ENCODE assay signal across 9 cellular contexts in the genomic region with DNA sequence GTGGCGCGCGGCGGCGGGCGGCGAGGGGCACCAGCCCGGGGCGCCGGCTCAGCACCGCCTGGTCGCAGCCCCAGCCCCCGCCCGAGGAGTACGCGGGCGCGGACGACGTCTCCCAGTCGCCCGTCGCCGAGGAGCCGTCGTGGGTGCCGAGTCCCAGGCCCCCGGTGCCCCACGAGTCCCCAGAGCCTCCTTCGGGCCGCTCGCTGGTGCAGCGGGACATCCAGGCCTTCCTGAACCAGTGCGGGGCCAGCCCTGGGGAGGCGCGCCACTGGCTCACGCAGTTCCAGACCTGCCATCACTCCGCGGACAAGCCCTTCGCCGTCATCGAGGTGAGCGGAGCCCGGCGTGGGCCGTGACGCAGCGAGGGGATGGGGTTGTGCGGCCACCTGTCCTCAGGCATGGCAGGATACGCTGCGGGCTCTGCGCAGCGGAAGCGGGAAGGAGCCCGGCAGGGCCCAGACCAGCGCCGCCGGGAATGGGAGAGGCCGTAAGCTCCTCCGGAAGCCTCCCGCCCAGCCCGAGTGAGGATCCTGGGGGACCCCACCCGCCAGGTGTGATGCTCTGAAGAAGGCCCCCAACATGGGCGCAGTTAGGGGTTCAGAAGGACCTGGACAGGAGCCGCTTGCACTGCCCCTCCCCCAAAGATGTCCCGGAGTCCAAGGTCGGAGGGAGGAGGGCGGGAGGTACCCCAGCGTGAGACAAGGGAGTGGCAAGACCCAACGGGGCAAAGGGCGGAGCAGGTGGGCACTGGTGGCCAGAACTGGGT. TPM values are rescaled to one million over a fixed set of nuclear protein-coding genes. Genes with fewer than 3 reads are reported as not detected.
DNase-seq lines count a peak whose midpoint lies in the region; ATAC-seq lines count a peak whose summit lies in the region.
"Had no signal": no experiment of that assay in that cellular context is flagged by ENCODE, and none has a peak within 500 bp of the region (broad histone marks: within the 10 kb centered on the region; RNA-seq: fewer than 3 reads in every experiment).

No MANE protein-coding gene starts in this region.

- H3K4me3 ChIP-seq in muscle layer of duodenum (ENCODE audit: low read depth in 1 of 2, low read length in 2 of 2) (peak overlapping the region; percentile 44 to 78), MG63 (no peak overlapping the region)

- peaks cover 54% of the 10 kb centered on the region for H3K4me1 Mint-ChIP-seq in stimulated activated naive CD8-positive, alpha-beta T cell treated with anti-CD3 and anti-CD28 coated beads, Interleukin-15, amount 100 ng/mL, for 72 hours

- peak overlapping the region in 1 of 2 donors; percentile 42 for H3K27ac Mint-ChIP-seq in stimulated activated naive CD8-positive, alpha-beta T cell treated with anti-CD3 and anti-CD28 coated beads, Interleukin-15, amount 100 ng/mL, for 72 hours

- DNase-seq in stimulated activated naive CD8-positive, alpha-beta T cell treated with anti-CD3 and anti-CD28 coated beads, Interleukin-15, amount 100 ng/mL, for 72 hours = peak; percentile 30 to 33
- no peak for DNase-seq in stimulated activated naive CD8-positive, alpha-beta T cell treated with anti-CD3 and anti-CD28 coated beads, Interleukin-15, Interleukin-2, amounts not matched to agents 100 U/mL and 50 U/mL, for 24 hours
- DNase-seq in ecto neural progenitor cell (ENCODE audit: low spot score) = peak; percentile 73
- no peak for DNase-seq in MG63
- DNase-seq: SHP77 treated with DMSO at 0.1 percent for 48 hours had no signal

- H3K36me3 ChIP-seq in muscle layer of duodenum (ENCODE audit: control insufficient read depth in 1 of 2, insufficient read depth in 2 of 2, low read length in 2 of 2) (no peaks in the 10 kb centered on the region), MG63 (peaks cover 5% of the 10 kb centered on the region)

- peak overlapping the region; percentile 67 to 75 for H3K4me3 Mint-ChIP-seq in stimulated activated naive CD8-positive, alpha-beta T cell treated with anti-CD3 and anti-CD28 coated beads, Interleukin-15, amount 100 ng/mL, for 72 hours

- peaks cover 14% of the 10 kb centered on the region for H3K27me3 ChIP-seq in muscle layer of duodenum (ENCODE audit: low read depth, low read length)
- no peaks in the 10 kb centered on the region for H3K27me3 ChIP-seq in MG63

- no peak overlapping the region for H3K27ac ChIP-seq in muscle layer of duodenum (ENCODE audit: low read length)

- no peaks in the 10 kb centered on the region for H3K9me3 Mint-ChIP-seq in stimulated activated naive CD8-positive, alpha-beta T cell treated with anti-CD3 and anti-CD28 coated beads, Interleukin-15, amount 100 ng/mL, for 72 hours

- peaks cover 0 to 28% of the 10 kb centered on the region in 2 donors for H3K4me1 ChIP-seq in muscle layer of duodenum (ENCODE audit: control insufficient read depth in 1 of 2, insufficient read depth in 2 of 2, low read length in 2 of 2)

- H3K9me3 ChIP-seq in muscle layer of duodenum (ENCODE audit: control insufficient read depth in 1 of 2, low read length in 2 of 2) (no peaks in the 10 kb centered on the region), MG63 (no peaks in the 10 kb centered on the region)

- H3K27me3 Mint-ChIP-seq in stimulated activated naive CD8-positive, alpha-beta T cell treated with anti-CD3 and anti-CD28 coated beads, Interleukin-15, amount 100 ng/mL, for 72 hours = peaks cover 38% of the 10 kb centered on the region

- ATAC-seq in stimulated activated naive CD8-positive, alpha-beta T cell treated with anti-CD3 and anti-CD28 coated beads, Interleukin-15, amount 100 ng/mL, for 72 hours = peak; percentile 2
- ATAC-seq in stimulated activated naive CD8-positive, alpha-beta T cell treated with anti-CD3 and anti-CD28 coated beads, Interleukin-15, Interleukin-2, amounts not matched to agents 100 U/mL and 50 U/mL, for 24 hours = no peak
- ATAC-seq in GM19023 (IDR thresholded peaks at IDR 0.05; ENCODE audit: unreplicated experiment) = no peak
- no peak for ATAC-seq in HG03108 (IDR thresholded peaks at IDR 0.05; ENCODE audit: unreplicated experiment)
- no peak for ATAC-seq in HG03521 (IDR thresholded peaks at IDR 0.05; ENCODE audit: unreplicated experiment)

RNA-seq across cellular contexts. Expression of a gene that starts 0.5 kb away (rescaled TPM):
- 1.4 TPM in 1 of 2 replicates, not detected in the other for total RNA-seq in MG63 (2014; rRNA removed; shearing (Covaris generic); ENCODE audit: low replicate concordance)

RNA-seq across cellular contexts. Expression of a gene that starts 9.8 kb away (rescaled TPM):
- 33.2 and 56.8 TPM in 2 replicates for total RNA-seq in MG63 (2014; rRNA removed; shearing (Covaris generic); ENCODE audit: low replicate concordance)

RNA-seq across cellular contexts. Expression of a gene that starts 51.2 kb away (rescaled TPM):
- not detected in 2 replicates for total RNA-seq in MG63 (2014; rRNA removed; shearing (Covaris generic); ENCODE audit: low replicate concordance)

Comparison
In these comparisons a context has a peak if more than half of its experiments do, and no peak if none do; other contexts are left out.
1. DNase-seq: peak in stimulated activated naive CD8-positive, alpha-beta T cell treated with anti-CD3 and anti-CD28 coated beads, Interleukin-15, amount 100 ng/mL, for 72 hours (2 of 2) and ecto neural progenitor cell (single experiment); none in stimulated activated naive CD8-positive, alpha-beta T cell treated with anti-CD3 and anti-CD28 coated beads, Interleukin-15, Interleukin-2, amounts not matched to agents 100 U/mL and 50 U/mL, for 24 hours (single experiment) and MG63 (single experiment).